ENCODE assay signal across 8 cellular contexts in genomic region chr13:80363890-80364503, GRCh38. TPM values are rescaled to one million over a fixed set of nuclear protein-coding genes. Genes with fewer than 3 reads are reported as not detected.
DNase-seq lines count a peak whose midpoint lies in the region; ATAC-seq, FAIRE-seq and TF ChIP-seq lines count a peak whose summit lies in the region.

No MANE protein-coding gene starts in this region.

- no peak overlapping the region for H3K27ac ChIP-seq in suprapubic skin

- no peak overlapping the region for H3K4me3 ChIP-seq in AG04449 (ENCODE audit: low read depth, low read length)
- no peak overlapping the region for H3K4me3 ChIP-seq in fibroblast of villous mesenchyme (ENCODE audit: low read depth, low read length)
- H3K4me3 ChIP-seq in suprapubic skin = no peak overlapping the region

- DNase-seq in AG04449 (ENCODE audit: low read depth, low spot score) (no peak), H54 (ENCODE audit: insufficient read length, low spot score) (peak; percentile 24), SK-N-DZ (ENCODE audit: low spot score) (peak; percentile 32), fibroblast of villous mesenchyme (ENCODE audit: low read depth) (peak; percentile 46), suprapubic skin (ENCODE audit: low spot score in 2 of 2) (no peak)
- DNase-seq in activated CD4-positive, alpha-beta T cell treated with anti-CD3 and anti-CD28 coated beads for 48 hours = no peak

- FAIRE-seq in H54 (lab: Jason Lieb, UNC) = peak; percentile 20

- WGBS in suprapubic skin = 3% methylated on average over 3 of the region's 3 CpGs

- TF ChIP-seq POLR2A in H54 (IDR thresholded peaks at IDR 0.05; ENCODE audit: low read depth, low read length) (no peak), suprapubic skin (IDR thresholded peaks at IDR 0.05) (no peak)

- no peaks in the 10 kb centered on the region for H3K4me1 ChIP-seq in suprapubic skin

- H3K9me3 ChIP-seq in suprapubic skin = no peaks in the 10 kb centered on the region

- POLR2A ChIA-PET in AG04449 (lab: Yijun Ruan, JAX) = no interaction called here

- ATAC-seq in esophagus mucosa (no peak), GM18520 (IDR thresholded peaks at IDR 0.05; ENCODE audit: unreplicated experiment) (no peak)

- CTCF ChIA-PET in AG04449 (lab: Yijun Ruan, JAX) = interaction anchor here (0.9 to 3.2 kb wide), 10 partner anchors 9 to 732 kb away, joined by 3 to 31 read pairs (median 6); no protein-coding TSS in a partner anchor

- no peaks in the 10 kb centered on the region for H3K36me3 ChIP-seq in suprapubic skin

- no peak for TF ChIP-seq EP300 in suprapubic skin (IDR thresholded peaks at IDR 0.05)

- peak; percentile 60 for TF ChIP-seq CTCF in AG04449 (IDR thresholded peaks at IDR 0.05; ENCODE audit: insufficient read depth, low read length, missing control alignments)
- peak; percentile 72 for TF ChIP-seq CTCF in fibroblast of villous mesenchyme (IDR thresholded peaks at IDR 0.05; ENCODE audit: insufficient read depth, low read depth, low read length)
- TF ChIP-seq CTCF in suprapubic skin (IDR thresholded peaks at IDR 0.05) = peak; percentile 65 to 70

- no peaks in the 10 kb centered on the region for H3K27me3 ChIP-seq in suprapubic skin

RNA-seq across cellular contexts. Expression of gene SPRY2, which starts 23.1 kb away (rescaled TPM):
- 7.3 and 10.7 TPM in 2 replicates for polyA plus RNA-seq in SK-N-DZ (2014; cell fraction: cytosol; rRNA removed)
- 7.4 and 10.0 TPM in 2 replicates for polyA plus RNA-seq in SK-N-DZ (2014; cell fraction: nucleus; rRNA removed)
- total RNA-seq in fibroblast of villous mesenchyme (15.8 and 16.0 TPM in 2 replicates), suprapubic skin (10 to 100 TPM; 23.0 to 39.5 (median 35.2) TPM), esophagus mucosa (11.8 TPM)

Comparison
In these comparisons a context has a peak if more than half of its experiments do, and no peak if none do; other contexts are left out.
1. DNase-seq: peak in H54 (single experiment), SK-N-DZ (single experiment) and fibroblast of villous mesenchyme (single experiment); none in AG04449 (single experiment), suprapubic skin (0 of 2) and activated CD4-positive, alpha-beta T cell treated with anti-CD3 and anti-CD28 coated beads for 48 hours (single experiment).
2. Peak in every context shown above with its lines, with median percentiles within 50 percentile points of each other: CTCF ChIP-seq.